Comparison of ENCODE assay signal across 1 cellular context in genomic region chr1:178310685-178311105, GRCh38.
TF ChIP-seq lines count a peak whose summit lies in the region.

No MANE protein-coding gene starts in this region.

TF ChIP-seq in H1, 55 proteins besides CTCF, POLR2A, EP300 and RAD21 (continued from another document):
- TF ChIP-seq EGR1 (IDR thresholded peaks at IDR 0.05; ENCODE audit: borderline replicate concordance, low read depth, low read length) (no peak), CREB1 (IDR thresholded peaks at IDR 0.05) (no peak)
